In the genomic region with DNA sequence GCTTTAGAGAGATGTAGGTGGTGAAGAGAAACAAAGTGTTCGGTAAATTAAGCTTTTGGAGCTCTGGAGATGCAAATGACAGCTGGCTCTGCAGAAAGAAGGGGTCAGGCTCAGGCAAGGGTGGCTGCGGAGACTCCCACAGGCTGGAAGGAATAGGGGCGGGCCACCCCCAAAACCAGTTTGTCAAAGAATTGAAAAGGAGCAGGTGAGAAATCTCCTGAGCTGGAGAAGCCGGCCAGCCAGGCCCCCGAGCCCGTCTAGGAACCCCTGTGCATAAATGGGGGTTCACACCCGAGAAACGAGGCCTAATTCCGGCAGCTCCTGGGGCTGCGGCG, we compare ENCODE assay signal across 1 cellular context.
TF ChIP-seq lines count a peak whose summit lies in the region.

No MANE protein-coding gene starts in this region.

TF ChIP-seq in GM12878, 131 proteins besides CTCF, POLR2A, EP300 and RAD21:
- TF ChIP-seq IKZF2 (IDR thresholded peaks at IDR 0.05): 0 out of 4 replicates have a peak, but pooled peaks of 1 of the 2 experiments have one; percentile 3
- no peak for TF ChIP-seq TAF1 (IDR thresholded peaks at IDR 0.05; ENCODE audit: borderline replicate concordance, low read depth, low read length)
- TF ChIP-seq SIN3A (IDR thresholded peaks at IDR 0.05; ENCODE audit: low read depth, low read length): 0 out of 2 replicates have a peak, but pooled peaks have one; percentile 12
TF ChIP-seq in GM12878: peak in this region for 2.
